ENCODE assay signal across 22 cellular contexts in genomic region chr1:54502342-54502741, GRCh38. TPM values are rescaled to one million over a fixed set of nuclear protein-coding genes. Genes with fewer than 3 reads are reported as not detected.
DNase-seq lines count a peak whose midpoint lies in the region; ATAC-seq, FAIRE-seq and TF ChIP-seq lines count a peak whose summit lies in the region.
"Had no signal": no experiment of that assay in that cellular context is flagged by ENCODE, and none has a peak within 500 bp of the region (broad histone marks: within the 10 kb centered on the region; RNA-seq: fewer than 3 reads in every experiment).

No MANE protein-coding gene starts in this region.

- POLR2A ChIA-PET in HepG2 (lab: Yijun Ruan, JAX) (no interaction called here), GM12878 (lab: Charles Lee) (no interaction called here)

- peaks cover 12% of the 10 kb centered on the region for H3K27me3 Mint-ChIP-seq in neural progenitor cell (ENCODE audit: insufficient read depth, low read depth)

- H3K27ac ChIP-seq in HepG2 (ENCODE audit: extremely low read length, insufficient read depth, low read length) (no peak overlapping the region), right lobe of liver (no peak overlapping the region), GM12878 (ENCODE audit: control insufficient read depth, insufficient read depth) (no peak overlapping the region), neural progenitor cell (no peak overlapping the region), WERI-Rb-1 (no peak overlapping the region)

- H3K9me3 Mint-ChIP-seq in neural progenitor cell = no peaks in the 10 kb centered on the region
- H3K9me3 Mint-ChIP-seq: CD8-positive, alpha-beta T cell had no signal

- H3K9ac ChIP-seq in HepG2 (ENCODE audit: insufficient read depth, low read depth, low read length) (no peak overlapping the region), GM12878 (ENCODE audit: control insufficient read depth, insufficient read depth, low read length) (no peak overlapping the region), neural progenitor cell (no peak overlapping the region)

- H3K36me3 ChIP-seq in HepG2 (replicated peaks in 1 of 2; ENCODE audit: control insufficient read depth in 1 of 2, insufficient read depth in 2 of 2, low read length in 2 of 2) (no peaks in the 10 kb centered on the region), right lobe of liver (no peaks in the 10 kb centered on the region), GM12878 (ENCODE audit: control insufficient read depth in 2 of 2, insufficient read depth in 2 of 2, low read length in 1 of 2) (no peaks in the 10 kb centered on the region), neural progenitor cell (no peaks in the 10 kb centered on the region), WERI-Rb-1 (no peaks in the 10 kb centered on the region)

- TF ChIP-seq RAD21 in HepG2 (CRISPR knock-in tag; IDR thresholded peaks at IDR 0.05) (no peak), GM12878 (IDR thresholded peaks at IDR 0.05; ENCODE audit: insufficient read depth, low read depth, low read length) (no peak)

- ATAC-seq in HepG2 = no peak
- ATAC-seq in right lobe of liver = no peak
- ATAC-seq in GM12878 = peak; percentile 64
- no peak for ATAC-seq in left lobe of liver
- ATAC-seq: CD8-positive, alpha-beta T cell; HCT116 had no signal

- no peaks in the 10 kb centered on the region for H4K20me1 ChIP-seq in HepG2 (ENCODE audit: insufficient read depth, low read length)
- no peaks in the 10 kb centered on the region for H4K20me1 ChIP-seq in GM12878 (ENCODE audit: control insufficient read depth, insufficient read depth)
- no peaks in the 10 kb centered on the region for H4K20me1 ChIP-seq in neural progenitor cell (ENCODE audit: low read depth)

- WGBS in HepG2 (ENCODE audit: low lambda C conversion rate) = 35% methylated on average over 5 of the region's 5 CpGs
- 84% methylated on average over 5 of the region's 5 CpGs for WGBS in right lobe of liver (ENCODE audit: insufficient coverage, low coverage, low lambda C conversion rate, missing lambda C conversion rate)
- 44% methylated on average over 5 of the region's 5 CpGs for WGBS in GM12878 (ENCODE audit: insufficient coverage, insufficient replicate concordance, low lambda C conversion rate, missing lambda C conversion rate)

- peaks cover 31% of the 10 kb centered on the region for H3K4me1 Mint-ChIP-seq in neural progenitor cell

- H3F3A ChIP-seq in neural progenitor cell (ENCODE audit: low read depth) = peaks cover 10% of the 10 kb centered on the region

- H3K4me3 Mint-ChIP-seq in neural progenitor cell = no peak overlapping the region
- H3K4me3 Mint-ChIP-seq: CD8-positive, alpha-beta T cell; IgD-negative memory B cell had no signal

- TF ChIP-seq CTCF in HepG2 (CRISPR knock-in tag; IDR thresholded peaks at IDR 0.05) (no peak), right lobe of liver (IDR thresholded peaks at IDR 0.05) (no peak), GM12878 (IDR thresholded peaks at IDR 0.05 in 2 of 3, conservative IDR thresholded peaks at IDR 0.05 in 1 of 3; ENCODE audit: control insufficient read depth in 2 of 3, extremely low read depth in 1 of 3, insufficient read depth in 1 of 3, low read depth in 3 of 3, low read length in 3 of 3) (no peak), neural progenitor cell (IDR thresholded peaks at IDR 0.05) (no peak), WERI-Rb-1 (IDR thresholded peaks at IDR 0.05; ENCODE audit: low read depth, low read length) (no peak)

- H2AFZ ChIP-seq in HepG2 (ENCODE audit: low read length) (no peak overlapping the region), GM12878 (ENCODE audit: control insufficient read depth, low read depth, low read length) (no peak overlapping the region), neural progenitor cell (replicated peaks) (no peak overlapping the region)

- no peaks in the 10 kb centered on the region for H3K9me3 ChIP-seq in HepG2 (ENCODE audit: low read length)
- no peaks in the 10 kb centered on the region for H3K9me3 ChIP-seq in right lobe of liver
- peaks cover 3% of the 10 kb centered on the region; the same call in 1 of the 3 replicates for H3K9me3 ChIP-seq in GM12878 (replicated peaks; ENCODE audit: control insufficient read depth, insufficient read depth, low read length)
- no peaks in the 10 kb centered on the region for H3K9me3 ChIP-seq in neural progenitor cell (ENCODE audit: low read depth)
- no peaks in the 10 kb centered on the region for H3K9me3 ChIP-seq in WERI-Rb-1 (ENCODE audit: severe bottlenecking)

- no peak for TF ChIP-seq EP300 in HepG2 (IDR thresholded peaks at IDR 0.05; ENCODE audit: low read depth in 2 of 2, low read length in 2 of 2)
- TF ChIP-seq EP300 in HepG2 (CRISPR knock-in tag; IDR thresholded peaks at IDR 0.05; ENCODE audit: borderline replicate concordance) = no peak
- no peak for TF ChIP-seq EP300 in GM12878 (IDR thresholded peaks at IDR 0.05; ENCODE audit: borderline replicate concordance in 1 of 2, control insufficient read depth in 1 of 2, low read depth in 2 of 2, low read length in 2 of 2)

- H3K4me3 ChIP-seq in HepG2 (replicated peaks in 1 of 3; ENCODE audit: insufficient read depth in 1 of 3, low read depth in 2 of 3, low read length in 3 of 3) (no peak overlapping the region), right lobe of liver (no peak overlapping the region), GM12878 (no peak overlapping the region), neural progenitor cell (no peak overlapping the region), WERI-Rb-1 (ENCODE audit: low read depth, low read length) (no peak overlapping the region)

- H3K36me3 Mint-ChIP-seq in neural progenitor cell = no peaks in the 10 kb centered on the region
- H3K36me3 Mint-ChIP-seq: CD8-positive, alpha-beta T cell had no signal

- SMC1A ChIA-PET in GM12878 (lab: Charles Lee; ENCODE audit: uncharacterized antibody, unreplicated experiment) = no interaction called here

- peak overlapping the region; percentile 0 for H3K27ac Mint-ChIP-seq in neural progenitor cell
- H3K27ac Mint-ChIP-seq: CD8-positive, alpha-beta T cell; IgD-negative memory B cell had no signal

- DNase-seq in HepG2 (ENCODE audit: low spot score) (no peak), right lobe of liver (no peak), GM12878 (ENCODE audit: low read depth, low spot score) (no peak), neural progenitor cell (ENCODE audit: low spot score) (no peak), NCI-H510A (lab: John Stamatoyannopoulos, UW) (no peak), left lobe of liver (ENCODE audit: low spot score) (no peak), WERI-Rb-1 (no peak), NCI-H1092 (lab: John Stamatoyannopoulos, UW) (no peak)
- DNase-seq: 8988T; C1 segment of cervical spinal cord; CD8-positive, alpha-beta T cell; DND-41; GOT3; NCI-H1092 treated with DMSO at 0.1 percent for 48 hours; NCI-H1436 treated with DMSO at 0.1 percent for 48 hours; NCI-H1930; NCI-H526; Right ventricle myocardium superior had no signal

- no TSS peak for BruUV-seq in HepG2 (replicated peaks; lab: Mats Ljungman, UMichigan)
- BruUV-seq in GM12878 (replicated peaks; lab: Mats Ljungman, UMichigan) = no TSS peak

- in situ Hi-C loops in HepG2 (cut with HindIII; ENCODE audit: extremely low pct_ligation_motif_present, low pct_unique_long_range_greater_than_20kb) (no loop called here), GM12878 (cut with MboI) (no loop called here)

- peaks cover 23% of the 10 kb centered on the region for H3K4me1 ChIP-seq in HepG2 (ENCODE audit: insufficient read depth, low read length)
- H3K4me1 ChIP-seq in right lobe of liver = peaks cover 0 to 12% (median 0%) of the 10 kb centered on the region in 4 donors
- H3K4me1 ChIP-seq in GM12878 (ENCODE audit: control insufficient read depth, insufficient read depth, low read length) = no peaks in the 10 kb centered on the region
- H3K4me1 ChIP-seq in neural progenitor cell = peaks cover 13% of the 10 kb centered on the region

- RAD21 ChIA-PET in GM12878 (lab: Charles Lee; ENCODE audit: unreplicated experiment) = no interaction called here

- H3K79me2 ChIP-seq in HepG2 (ENCODE audit: insufficient read depth, low read length) = no peaks in the 10 kb centered on the region
- no peaks in the 10 kb centered on the region for H3K79me2 ChIP-seq in GM12878 (ENCODE audit: control insufficient read depth, insufficient read depth, low read length)
- H3K79me2 ChIP-seq in neural progenitor cell (ENCODE audit: low read depth) = no peaks in the 10 kb centered on the region

- FAIRE-seq in HepG2 (lab: Jason Lieb, UNC) (no peak), GM12878 (lab: Jason Lieb, UNC) (no peak)
- FAIRE-seq: GM12892, HTR-8/SVneo had no signal

- H3K27me3 ChIP-seq in HepG2 (ENCODE audit: control insufficient read depth in 1 of 2, insufficient read depth in 2 of 2, low read length in 2 of 2) (peaks cover 3 to 27% of the 10 kb centered on the region in 2 experiments; a peak in 3 of 5 replicates), right lobe of liver (no peaks in the 10 kb centered on the region), GM12878 (replicated peaks in 1 of 2; ENCODE audit: control insufficient read depth in 2 of 2, insufficient read depth in 2 of 2, low read length in 1 of 2) (peaks cover 6 to 9% of the 10 kb centered on the region in 2 experiments; a peak in 3 of 4 replicates), neural progenitor cell (peaks cover 29% of the 10 kb centered on the region), WERI-Rb-1 (ENCODE audit: insufficient read depth, low read depth, severe bottlenecking) (no peaks in the 10 kb centered on the region)

- intact Hi-C loops in HepG2 (cut with micrococcal nuclease; ENCODE audit: unreplicated experiment) (no loop called here), right lobe of liver (cut with DNase I) (no loop called here), GM12878 (cut with micrococcal nuclease; ENCODE audit: unreplicated experiment) (loop anchor here (5.0 kb wide), 1 partner anchor 310 kb away; no protein-coding TSS in a partner anchor)

- H3K4me2 ChIP-seq in HepG2 (ENCODE audit: low read depth, low read length) (no peak overlapping the region), GM12878 (ENCODE audit: control insufficient read depth, insufficient read depth) (no peak overlapping the region), neural progenitor cell (no peak overlapping the region)

- TF ChIP-seq POLR2A in HepG2 (IDR thresholded peaks at IDR 0.05; ENCODE audit: insufficient read depth in 1 of 2, low read depth in 2 of 2, low read length in 2 of 2) (no peak), right lobe of liver (IDR thresholded peaks at IDR 0.05) (no peak), GM12878 (IDR thresholded peaks at IDR 0.05; ENCODE audit: low read depth, low read length) (no peak)

- CTCF ChIA-PET in HepG2 (lab: Yijun Ruan, JAX; ENCODE audit: low intra/inter-chr PET ratio, low total read pairs) (no interaction called here), GM12878 (lab: Yijun Ruan, JAX) (interaction anchor here (1.1 kb wide), 1 partner anchor 12 kb away, joined by 4 read pairs; no protein-coding TSS in a partner anchor)

RNA-seq across cellular contexts. Expression of gene ACOT11, which starts 45.7 kb away (rescaled TPM):
- 3.0 and 3.3 TPM in 2 replicates for total RNA-seq in HepG2 (2016; rRNA removed; fragmentation: Illumina TruSeq; extraction: Trizol)
- 0.79 and 1.0 TPM in 2 replicates for total RNA-seq in HepG2 (2016; cell fraction: cytosol; rRNA removed; fragmentation: Illumina TruSeq; extraction: Trizol; ENCODE audit: low read depth)
- total RNA-seq in HepG2 (2016; cell fraction: insoluble cytoplasmic fraction; rRNA removed; fragmentation: Illumina TruSeq; extraction: Trizol) = 2.1 and 2.6 TPM in 2 replicates
- total RNA-seq in HepG2 (2016; cell fraction: membrane; rRNA removed; fragmentation: Illumina TruSeq; extraction: Trizol) = 2.2 TPM in 2 replicates
- total RNA-seq in HepG2 (2016; cell fraction: nucleus; rRNA removed; fragmentation: Illumina TruSeq; extraction: Trizol) = 1.8 and 2.5 TPM in 2 replicates
- polyA plus RNA-seq in HepG2 (2011; rRNA removed) = 2.6 and 2.8 TPM in 2 replicates
- 0.88 and 1.6 TPM in 2 replicates for polyA plus RNA-seq in HepG2 (2011; cell fraction: cytosol; rRNA removed)
- 6.8 and 12.7 TPM in 2 replicates for polyA plus RNA-seq in HepG2 (2011; cell fraction: nucleus; rRNA removed)
- 1.4 and 2.1 TPM in 2 replicates for polyA plus RNA-seq in HepG2 (2012)
- 0.62 and 0.68 TPM in 2 replicates for polyA plus RNA-seq in HepG2 (2016; cell fraction: cytosol; fragmentation: Illumina TruSeq; extraction: Trizol; ENCODE audit: low read depth)
- polyA plus RNA-seq in HepG2 (2016; cell fraction: insoluble cytoplasmic fraction; fragmentation: Illumina TruSeq; extraction: Trizol; ENCODE audit: low read depth) = 1.9 and 3.1 TPM in 2 replicates
- 1.3 and 1.4 TPM in 2 replicates for polyA plus RNA-seq in HepG2 (2016; cell fraction: membrane; fragmentation: Illumina TruSeq; extraction: Trizol; ENCODE audit: low read depth)
- 4.8 and 6.2 TPM in 2 replicates for polyA plus RNA-seq in HepG2 (2016; cell fraction: nucleus; fragmentation: Illumina TruSeq; extraction: Trizol; ENCODE audit: insufficient read depth, low read depth)
- 7.7 and 8.7 TPM in 2 replicates for polyA minus RNA-seq in HepG2 (2011; rRNA and poly(A)+ RNA removed; ENCODE audit: low replicate concordance)
- 1.4 and 2.3 TPM in 2 replicates for polyA minus RNA-seq in HepG2 (2011; cell fraction: cytosol; rRNA and poly(A)+ RNA removed)
- 3.1 and 5.0 TPM in 2 replicates for polyA minus RNA-seq in HepG2 (2011; cell fraction: nucleus; rRNA and poly(A)+ RNA removed)
- 1 to 10 TPM in 2 of 6 experiments, under 1 TPM in 4; 0.50 to 1.3 (median 0.84) TPM for total RNA-seq in right lobe of liver
- 4.5 and 4.8 TPM in 2 replicates for total RNA-seq in GM12878 (2013; cell fraction: nucleolus; rRNA removed)
- 0.33 and 0.85 TPM in 2 replicates for total RNA-seq in GM12878 (2014; rRNA removed)
- 0.28 and 0.40 TPM in 2 replicates for total RNA-seq in GM12878 (2014; rRNA removed; fragmentation: Illumina TruSeq; extraction: Trizol)
- total RNA-seq in GM12878 (2021) = 0.72 and 0.90 TPM in 2 replicates
- 0.13 TPM for polyA plus RNA-seq in GM12878 (2011; ENCODE audit: low read depth)
- polyA plus RNA-seq in GM12878 (2011; rRNA removed) = 0.01 and 0.15 TPM in 2 replicates
- 0.09 and 0.12 TPM in 2 replicates for polyA plus RNA-seq in GM12878 (2011; cell fraction: cytosol; rRNA removed)
- 0.48 and 1.1 TPM in 2 replicates for polyA plus RNA-seq in GM12878 (2011; cell fraction: nucleus; rRNA removed)
- polyA plus RNA-seq in GM12878 (2012) = 0.37 and 0.81 TPM in 2 replicates
- 0.06 and 0.25 TPM in 2 replicates for polyA plus RNA-seq in GM12878 (2014; fragmentation: Illumina TruSeq; extraction: Trizol)
- under 1 TPM in 1 of 2 experiments, not detected in 1; 0.04 TPM for polyA plus RNA-seq in GM12878 (2014; fragmentation: Nextera tagmentation; extraction: Ambion mirVana)
- 0.36 and 0.50 TPM in 2 replicates for polyA plus RNA-seq in GM12878 (2014; rRNA removed)
- under 1 TPM; 0.19 to 0.39 TPM for polyA plus RNA-seq in GM12878 (2016; fragmentation: Nextera tagmentation; extraction: Ambion mirVana)
- 0.15 and 0.21 TPM in 2 replicates for polyA minus RNA-seq in GM12878 (2011; rRNA and poly(A)+ RNA removed)
- polyA minus RNA-seq in GM12878 (2011; cell fraction: cytosol; rRNA and poly(A)+ RNA removed) = 0.31 TPM in 1 of 2 replicates, not detected in the other
- polyA minus RNA-seq in GM12878 (2011; cell fraction: nucleus; rRNA and poly(A)+ RNA removed) = 0.48 and 0.57 TPM in 2 replicates
- total RNA-seq in neural progenitor cell (ENCODE audit: low replicate concordance) = 0.51 and 1.7 TPM in 2 replicates
- 1.5 TPM for total RNA-seq in left lobe of liver

Comparison
In these comparisons a context has a peak if more than half of its experiments do, and no peak if none do; other contexts are left out.
1. Of the 75 proteins assayed by ChIP-seq in both HepG2 and GM12878: peak only in HepG2: none; only in GM12878: IKZF1; in both: none; in neither: 73; mixed calls (peak in some experiments, not most) for 1.